In the genomic region with DNA sequence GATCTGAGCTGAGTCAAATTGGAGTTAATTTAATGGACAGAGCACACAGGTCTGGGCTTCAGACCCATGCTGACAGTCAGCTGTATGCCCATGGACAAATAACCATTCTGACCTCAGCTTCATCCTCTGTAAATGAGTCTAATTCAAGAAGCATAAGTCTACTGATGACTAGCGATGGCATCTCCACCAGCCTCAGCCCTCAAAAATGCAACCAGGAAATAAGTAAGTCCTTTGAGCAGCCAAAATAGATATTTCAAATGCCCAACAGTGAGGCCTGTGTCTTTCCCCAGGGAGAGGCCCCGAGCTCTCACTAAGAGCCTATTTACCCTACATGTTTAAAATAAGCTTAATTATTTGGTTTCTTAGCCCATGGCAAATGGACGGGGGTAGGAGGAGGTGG, we compare ENCODE assay signal across 22 cellular contexts.
DNase-seq lines count a peak whose midpoint lies in the region; ATAC-seq, FAIRE-seq and TF ChIP-seq lines count a peak whose summit lies in the region.
"Had no signal": no experiment of that assay in that cellular context is flagged by ENCODE, and none has a peak within 500 bp of the region (broad histone marks: within the 10 kb centered on the region; RNA-seq: fewer than 3 reads in every experiment).

No MANE protein-coding gene starts in this region.

- H3K9me3 ChIP-seq in pancreas: no peaks in the 10 kb centered on the region
- H3K9me3 ChIP-seq: A549, ascending aorta had no signal

- H3K9me3 Mint-ChIP-seq in HFFc6: no peaks in the 10 kb centered on the region
- H3K9me3 Mint-ChIP-seq: neural crest cell; stimulated activated naive CD8-positive, alpha-beta T cell treated with anti-CD3 and anti-CD28 coated beads, Interleukin-15, amount 100 ng/mL, for 72 hours had no signal

- H3K4me3 ChIP-seq in brain microvascular endothelial cell (ENCODE audit: low read depth, low read length) (no peak overlapping the region), pancreas (no peak overlapping the region)
- H3K4me3 ChIP-seq: A549, ascending aorta had no signal

- H3K27me3 ChIP-seq in brain microvascular endothelial cell (replicated peaks) (no peaks in the 10 kb centered on the region), pancreas (no peaks in the 10 kb centered on the region)
- H3K27me3 ChIP-seq: ascending aorta had no signal

- TF ChIP-seq CTCF in HFFc6 (IDR thresholded peaks at IDR 0.05) (no peak), brain microvascular endothelial cell (IDR thresholded peaks at IDR 0.05; ENCODE audit: low read depth, low read length, missing control alignments) (no peak), pancreas (IDR thresholded peaks at IDR 0.05) (no peak)

- ATAC-seq in pancreas: no peak
- ATAC-seq: A549; PC-3; stimulated activated naive CD8-positive, alpha-beta T cell treated with anti-CD3 and anti-CD28 coated beads, Interleukin-15, amount 100 ng/mL, for 72 hours had no signal

- H3K36me3 Mint-ChIP-seq in HFFc6 (ENCODE audit: low read depth): no peaks in the 10 kb centered on the region

- no peaks in the 10 kb centered on the region for H3K4me1 ChIP-seq in pancreas
- H3K4me1 ChIP-seq: A549, ascending aorta had no signal

- no peak overlapping the region for H3K4me3 Mint-ChIP-seq in HFFc6
- H3K4me3 Mint-ChIP-seq: neural crest cell; stimulated activated naive CD8-positive, alpha-beta T cell treated with anti-CD3 and anti-CD28 coated beads, Interleukin-15, amount 100 ng/mL, for 72 hours had no signal

- peaks cover 13% of the 10 kb centered on the region for H3K27me3 Mint-ChIP-seq in HFFc6 (ENCODE audit: insufficient read depth)
- H3K27me3 Mint-ChIP-seq: stimulated activated naive CD8-positive, alpha-beta T cell treated with anti-CD3 and anti-CD28 coated beads, Interleukin-15, amount 100 ng/mL, for 72 hours had no signal

- H3K36me3 ChIP-seq in brain microvascular endothelial cell (replicated peaks): no peaks in the 10 kb centered on the region
- H3K36me3 ChIP-seq in pancreas: no peaks in the 10 kb centered on the region
- H3K36me3 ChIP-seq: ascending aorta had no signal

- DNase-seq in AG08395 (ENCODE audit: low spot score) (peak; percentile 84), HFFc6 (peak; percentile 8), brain microvascular endothelial cell (peak; percentile 6), glomerular visceral epithelial cell (ENCODE audit: extremely low spot score) (peak; percentile 12), NCI-H2029 (lab: John Stamatoyannopoulos, UW) (no peak), GM19238 (ENCODE audit: insufficient read length, low spot score) (no peak), pancreas (no peak)
- DNase-seq in effector CD8-positive, alpha-beta T cell (lab: John Stamatoyannopoulos, UW): no peak
- DNase-seq: activated CD4-positive, alpha-beta T cell treated with anti-CD3 and anti-CD28 coated beads for 1 hour; dermis blood vessel endothelial cell; hippocampal formation; kidney; mesendoderm; NCI-H1092 treated with DMSO at 0.1 percent for 48 hours; NCI-H69; PC-3; retina; stimulated activated naive CD8-positive, alpha-beta T cell treated with anti-CD3 and anti-CD28 coated beads, Interleukin-15, amount 100 ng/mL, for 72 hours had no signal

- peak overlapping the region; percentile 17; the same call in 1 of the 2 replicates for H3K27ac Mint-ChIP-seq in HFFc6
- H3K27ac Mint-ChIP-seq: stimulated activated naive CD8-positive, alpha-beta T cell treated with anti-CD3 and anti-CD28 coated beads, Interleukin-15, amount 100 ng/mL, for 72 hours had no signal

- H3K27ac ChIP-seq in brain microvascular endothelial cell: no peak overlapping the region
- H3K27ac ChIP-seq in pancreas: no peak overlapping the region
- H3K27ac ChIP-seq: A549, ascending aorta had no signal

- in situ Hi-C loops in brain microvascular endothelial cell (cut with HindIII; ENCODE audit: low pct_ligation_motif_present, low sequenced_read_pairs): no loop called here

- 77 to 84% methylated on average over 3 of the region's 3 CpGs for WGBS in pancreas, 2 donors

- intact Hi-C loops in pancreas (cut with DNase I): no loop called here

- H3K4me1 Mint-ChIP-seq in HFFc6 (ENCODE audit: low read depth): peaks cover 24% of the 10 kb centered on the region
- H3K4me1 Mint-ChIP-seq: stimulated activated naive CD8-positive, alpha-beta T cell treated with anti-CD3 and anti-CD28 coated beads, Interleukin-15, amount 100 ng/mL, for 72 hours had no signal

- FAIRE-seq in pancreas (lab: Jason Lieb, UNC): no peak
- FAIRE-seq: A549, kidney, urothelium cell line had no signal

Comparison
In these comparisons a context has a peak if more than half of its experiments do, and no peak if none do; other contexts are left out.
1. DNase-seq: peak in AG08395 (single experiment), HFFc6 (single experiment), brain microvascular endothelial cell (single experiment) and glomerular visceral epithelial cell (single experiment); none in NCI-H2029 (single experiment), effector CD8-positive, alpha-beta T cell (single experiment), GM19238 (single experiment) and pancreas (0 of 6).